14 cellular contexts compared by ENCODE assay signal in genomic region chr2:10675126-10675525, GRCh38. TPM values are rescaled to one million over a fixed set of nuclear protein-coding genes. Genes with fewer than 3 reads are reported as not detected.
A peak's percentile ranks its signal among the peaks of the same experiment; 100 is the strongest.
DNase-seq lines count a peak whose midpoint lies in the region; ATAC-seq, FAIRE-seq and TF ChIP-seq lines count a peak whose summit lies in the region.
"Had no signal": no experiment of that assay in that cellular context is flagged by ENCODE, and none has a peak within 500 bp of the region (broad histone marks: within the 10 kb centered on the region; RNA-seq: fewer than 3 reads in every experiment).

No MANE protein-coding gene starts in this region.

- peak; percentile 67 for ATAC-seq in activated naive CD8-positive, alpha-beta T cell treated with anti-CD3 and anti-CD28 coated beads, Interleukin-2, amount 10 ng/mL, durations not matched to agents 7 days and 5 days (ENCODE audit: low read depth)
- no peak for ATAC-seq in left lung
- ATAC-seq: HepG2 had no signal

- H3K27ac ChIP-seq in KOPT-K1 (ENCODE audit: low read depth, low read length, poor library complexity, severe bottlenecking): peak overlapping the region; percentile 37
- no peak overlapping the region for H3K27ac ChIP-seq in left lung
- H3K27ac ChIP-seq: PC-9 had no signal

- no peak overlapping the region for H3K4me3 ChIP-seq in left lung
- H3K4me3 ChIP-seq: PC-9 had no signal

- POLR2A ChIA-PET in activated naive CD8-positive, alpha-beta T cell treated with anti-CD3 and anti-CD28 coated beads, Interleukin-2, amount 10 ng/mL, durations not matched to agents 7 days and 5 days (lab: Charles Lee): interaction anchor here (0.6 to 1.6 kb wide), 3 partner anchors 14 to 513 kb away, joined by 3 to 7 read pairs (median 3); partner anchors contain the start of gene NOL10
- POLR2A ChIA-PET in activated CD4-positive, alpha-beta memory T cell treated with anti-CD3 and anti-CD28 coated beads for 36 hours (lab: Charles Lee): interaction anchor here (1.3 kb wide), 1 partner anchor 12 kb away, joined by 3 read pairs; no protein-coding TSS in a partner anchor

- no peak overlapping the region for H3K27ac Mint-ChIP-seq in activated naive CD8-positive, alpha-beta T cell treated with anti-CD3 and anti-CD28 coated beads, Interleukin-2, amount 10 ng/mL, durations not matched to agents 7 days and 5 days
- H3K27ac Mint-ChIP-seq in activated naive CD8-positive, alpha-beta T cell treated with anti-CD3 and anti-CD28 coated beads for 36 hours: no peak overlapping the region
- peak overlapping the region; percentile 40 for H3K27ac Mint-ChIP-seq in activated CD4-positive, alpha-beta memory T cell treated with anti-CD3 and anti-CD28 coated beads for 36 hours
- H3K27ac Mint-ChIP-seq: B cell had no signal

- intact Hi-C loops in activated CD4-positive, alpha-beta memory T cell treated with anti-CD3 and anti-CD28 coated beads for 36 hours (cut with micrococcal nuclease): no loop called here
- intact Hi-C loops in left lung (cut with DNase I): no loop called here

- no peak for FAIRE-seq in GM12891 (lab: Jason Lieb, UNC)
- FAIRE-seq: HepG2 had no signal

- peaks cover 27% of the 10 kb centered on the region for H3K4me1 Mint-ChIP-seq in activated naive CD8-positive, alpha-beta T cell treated with anti-CD3 and anti-CD28 coated beads, Interleukin-2, amount 10 ng/mL, durations not matched to agents 7 days and 5 days
- peaks cover 10% of the 10 kb centered on the region for H3K4me1 Mint-ChIP-seq in activated naive CD8-positive, alpha-beta T cell treated with anti-CD3 and anti-CD28 coated beads for 36 hours
- H3K4me1 Mint-ChIP-seq in activated CD4-positive, alpha-beta memory T cell treated with anti-CD3 and anti-CD28 coated beads for 36 hours (ENCODE audit: low read depth): peaks cover 17% of the 10 kb centered on the region

- no peaks in the 10 kb centered on the region for H3K27me3 ChIP-seq in left lung

- no peaks in the 10 kb centered on the region for H3K9me3 Mint-ChIP-seq in activated naive CD8-positive, alpha-beta T cell treated with anti-CD3 and anti-CD28 coated beads, Interleukin-2, amount 10 ng/mL, durations not matched to agents 7 days and 5 days
- no peaks in the 10 kb centered on the region for H3K9me3 Mint-ChIP-seq in activated naive CD8-positive, alpha-beta T cell treated with anti-CD3 and anti-CD28 coated beads for 36 hours
- H3K9me3 Mint-ChIP-seq in activated CD4-positive, alpha-beta memory T cell treated with anti-CD3 and anti-CD28 coated beads for 36 hours: no peaks in the 10 kb centered on the region

- CTCF ChIA-PET in activated CD4-positive, alpha-beta memory T cell treated with anti-CD3 and anti-CD28 coated beads for 36 hours (lab: Charles Lee): interaction anchor here (0.7 to 1.3 kb wide), 4 partner anchors 14 to 167 kb away, joined by 3 to 6 read pairs (median 4); no protein-coding TSS in a partner anchor

- H3K36me3 ChIP-seq in KOPT-K1 (ENCODE audit: insufficient read depth, low read length): peaks cover 80% of the 10 kb centered on the region
- H3K36me3 ChIP-seq in left lung: peaks cover 0 to 47% of the 10 kb centered on the region in 2 donors

- no peaks in the 10 kb centered on the region for H3K27me3 Mint-ChIP-seq in activated naive CD8-positive, alpha-beta T cell treated with anti-CD3 and anti-CD28 coated beads, Interleukin-2, amount 10 ng/mL, durations not matched to agents 7 days and 5 days
- no peaks in the 10 kb centered on the region for H3K27me3 Mint-ChIP-seq in activated naive CD8-positive, alpha-beta T cell treated with anti-CD3 and anti-CD28 coated beads for 36 hours
- H3K27me3 Mint-ChIP-seq in activated CD4-positive, alpha-beta memory T cell treated with anti-CD3 and anti-CD28 coated beads for 36 hours: no peaks in the 10 kb centered on the region
- H3K27me3 Mint-ChIP-seq: B cell had no signal

- peaks cover 11% of the 10 kb centered on the region for H3K36me3 Mint-ChIP-seq in activated naive CD8-positive, alpha-beta T cell treated with anti-CD3 and anti-CD28 coated beads, Interleukin-2, amount 10 ng/mL, durations not matched to agents 7 days and 5 days
- H3K36me3 Mint-ChIP-seq in activated naive CD8-positive, alpha-beta T cell treated with anti-CD3 and anti-CD28 coated beads for 36 hours: peaks cover 25% of the 10 kb centered on the region
- peaks cover 20% of the 10 kb centered on the region for H3K36me3 Mint-ChIP-seq in activated CD4-positive, alpha-beta memory T cell treated with anti-CD3 and anti-CD28 coated beads for 36 hours

- peak overlapping the region; percentile 60 for H3K4me3 Mint-ChIP-seq in activated naive CD8-positive, alpha-beta T cell treated with anti-CD3 and anti-CD28 coated beads, Interleukin-2, amount 10 ng/mL, durations not matched to agents 7 days and 5 days
- H3K4me3 Mint-ChIP-seq in activated naive CD8-positive, alpha-beta T cell treated with anti-CD3 and anti-CD28 coated beads for 36 hours: no peak overlapping the region
- H3K4me3 Mint-ChIP-seq in activated CD4-positive, alpha-beta memory T cell treated with anti-CD3 and anti-CD28 coated beads for 36 hours: no peak overlapping the region
- H3K4me3 Mint-ChIP-seq: B cell had no signal

- no peaks in the 10 kb centered on the region for H3K4me1 ChIP-seq in left lung

- TF ChIP-seq CTCF in left lung (IDR thresholded peaks at IDR 0.05): no peak

- DNase-seq in activated naive CD8-positive, alpha-beta T cell treated with anti-CD3 and anti-CD28 coated beads, Interleukin-2, amount 10 ng/mL, durations not matched to agents 7 days and 5 days: no peak
- DNase-seq in activated naive CD8-positive, alpha-beta T cell treated with anti-CD3 and anti-CD28 coated beads for 36 hours: no peak
- DNase-seq in activated CD4-positive, alpha-beta memory T cell treated with anti-CD3 and anti-CD28 coated beads for 36 hours: no peak
- DNase-seq in left lung (no peak), GM12891 (ENCODE audit: insufficient read length, low spot score) (no peak), NCI-H1417 (lab: John Stamatoyannopoulos, UW) (no peak)
- DNase-seq: H7, NCI-H1048, NCI-H226, NCI-H526 treated with DMSO at 0.1 percent for 48 hours, PC-9 had no signal

- no peaks in the 10 kb centered on the region for H3K9me3 ChIP-seq in KOPT-K1 (ENCODE audit: insufficient read depth, low read length, poor library complexity, severe bottlenecking)
- H3K9me3 ChIP-seq in left lung: no peaks in the 10 kb centered on the region

- TF ChIP-seq POLR2A in GM12891 (IDR thresholded peaks at IDR 0.05; ENCODE audit: low read depth, low read length): no peak

TF ChIP-seq in GM12891, 5 proteins besides CTCF, POLR2A, EP300 and RAD21:
- no peak for TF ChIP-seq PAX5 (IDR thresholded peaks at IDR 0.05; ENCODE audit: insufficient read depth, low read length, severe bottlenecking)
- TF ChIP-seq TAF1 (IDR thresholded peaks at IDR 0.05; ENCODE audit: low read depth, low read length): no peak
- no peak for TF ChIP-seq POLR2AphosphoS5 (IDR thresholded peaks at IDR 0.05; ENCODE audit: low read depth, low read length)
- TF ChIP-seq SPI1 (IDR thresholded peaks at IDR 0.05; ENCODE audit: low read depth, low read length): no peak
- TF ChIP-seq POU2F2 (IDR thresholded peaks at IDR 0.05; ENCODE audit: low read depth, low read length): no peak

RNA-seq across cellular contexts. Expression of gene NOL10, which starts 14.6 kb away (rescaled TPM):
- 10 to 100 TPM; 20.1 to 22.1 TPM for total RNA-seq in activated naive CD8-positive, alpha-beta T cell treated with anti-CD3 and anti-CD28 coated beads, Interleukin-2, amount 10 ng/mL, durations not matched to agents 7 days and 5 days
- 10 to 100 TPM; 48.1 to 49.9 TPM for total RNA-seq in activated naive CD8-positive, alpha-beta T cell treated with anti-CD3 and anti-CD28 coated beads for 36 hours
- total RNA-seq in activated CD4-positive, alpha-beta memory T cell treated with anti-CD3 and anti-CD28 coated beads for 36 hours: 10 to 100 TPM; 31.3 to 32.4 TPM
- total RNA-seq in left lung: 10 to 100 TPM; 16.9 to 23.3 TPM
- polyA plus RNA-seq in GM12891 (2012; ENCODE audit: low read depth, missing spikeins): 15.9 TPM

RNA-seq across cellular contexts. Expression of gene ATP6V1C2, which starts 46.3 kb away (rescaled TPM):
- not detected for total RNA-seq in activated naive CD8-positive, alpha-beta T cell treated with anti-CD3 and anti-CD28 coated beads, Interleukin-2, amount 10 ng/mL, durations not matched to agents 7 days and 5 days
- not detected for total RNA-seq in activated naive CD8-positive, alpha-beta T cell treated with anti-CD3 and anti-CD28 coated beads for 36 hours
- total RNA-seq in activated CD4-positive, alpha-beta memory T cell treated with anti-CD3 and anti-CD28 coated beads for 36 hours: not detected
- under 1 TPM; 0.10 to 0.17 TPM for total RNA-seq in left lung
- polyA plus RNA-seq in GM12891 (2012; ENCODE audit: low read depth, missing spikeins): 1.5 TPM
- total RNA-seq: PC-9 had no signal
